Comparison of ENCODE assay signal across 8 cellular contexts in the genomic region with DNA sequence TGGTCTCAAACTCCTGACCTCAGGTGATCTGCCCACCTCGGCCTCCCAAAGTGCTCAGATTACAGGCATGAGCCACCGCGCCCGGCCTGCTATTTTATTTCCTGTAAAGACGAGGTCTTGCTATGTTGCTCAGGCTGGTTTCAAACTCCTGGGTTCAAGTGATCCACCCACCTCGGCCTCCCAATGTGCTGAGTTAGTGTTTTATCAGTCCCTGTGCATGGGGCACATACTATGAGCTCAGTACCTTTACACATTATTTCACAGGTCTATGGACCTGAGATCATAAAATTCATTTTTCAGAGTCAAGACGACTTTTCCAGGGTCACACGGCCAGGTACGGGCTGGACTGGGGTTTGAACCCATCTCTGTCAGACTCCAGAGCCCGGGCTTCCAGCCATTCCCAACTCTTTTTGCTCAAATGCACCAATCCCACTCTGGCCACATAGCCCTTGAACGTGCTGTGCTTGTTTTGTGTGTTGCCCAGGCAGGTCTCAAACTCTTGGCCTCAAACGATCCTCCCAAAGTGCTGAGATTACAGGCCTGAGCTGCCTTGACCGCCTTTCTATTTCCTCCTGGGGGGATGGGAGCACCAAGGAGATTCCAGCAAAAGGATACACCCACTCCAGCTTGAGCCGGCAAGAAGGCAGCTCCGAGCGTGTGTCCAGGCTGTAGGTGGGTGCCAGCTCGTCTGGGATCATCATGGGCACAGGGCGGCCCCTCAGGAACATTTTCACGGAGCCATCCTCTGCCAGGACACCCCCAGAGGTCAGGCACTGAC. TPM values are rescaled to one million over a fixed set of nuclear protein-coding genes. Genes with fewer than 3 reads are reported as not detected.
DNase-seq lines count a peak whose midpoint lies in the region; ATAC-seq and TF ChIP-seq lines count a peak whose summit lies in the region.

No MANE protein-coding gene starts in this region.

- no peak for DNase-seq in activated CD8-positive, alpha-beta memory T cell treated with anti-CD3 and anti-CD28 coated beads, Interleukin-2, amount 10 ng/mL, durations not matched to agents 7 days and 5 days
- no peak for DNase-seq in activated CD8-positive, alpha-beta memory T cell treated with anti-CD3 and anti-CD28 coated beads, Interleukin-2, amount 50 U/mL, for 4 hours
- DNase-seq in thyroid gland (peak; percentile 23 to 27), NCI-H187 (lab: John Stamatoyannopoulos, UW) (no peak), NCI-H1048 (lab: John Stamatoyannopoulos, UW) (no peak)

- peak overlapping the region; percentile 50; the same call in 1 of the 2 replicates for H3K9ac ChIP-seq in iPS-20b (ENCODE audit: low read depth, low read length)

- 65 to 74% methylated on average over 16 to 19 of the region's 19 CpGs for WGBS in thyroid gland, 2 donors

- intact Hi-C loops in thyroid gland (cut with DNase I), result no loop called here

- CTCF ChIA-PET in activated CD8-positive, alpha-beta memory T cell treated with anti-CD3 and anti-CD28 coated beads, Interleukin-2, amount 10 ng/mL, durations not matched to agents 7 days and 5 days (lab: Charles Lee), result interaction anchor here (0.6 to 2.2 kb wide), 15 partner anchors 12 to 199 kb away, joined by 3 to 10 read pairs (median 3); a partner anchor contains a TSS

- no peaks in the 10 kb centered on the region for H3K27me3 Mint-ChIP-seq in activated CD8-positive, alpha-beta memory T cell treated with anti-CD3 and anti-CD28 coated beads, Interleukin-2, amount 10 ng/mL, durations not matched to agents 7 days and 5 days
- no peaks in the 10 kb centered on the region for H3K27me3 Mint-ChIP-seq in activated T-helper 17 cell treated with anti-CD3 and anti-CD28 coated beads, Interleukin-2, amount 50 U/mL, for 72 hours

- H3K9me3 Mint-ChIP-seq in activated CD8-positive, alpha-beta memory T cell treated with anti-CD3 and anti-CD28 coated beads, Interleukin-2, amount 10 ng/mL, durations not matched to agents 7 days and 5 days (ENCODE audit: low read depth), result no peaks in the 10 kb centered on the region
- peaks cover 8% of the 10 kb centered on the region for H3K9me3 Mint-ChIP-seq in activated T-helper 17 cell treated with anti-CD3 and anti-CD28 coated beads, Interleukin-2, amount 50 U/mL, for 72 hours

- H3K36me3 ChIP-seq in iPS-20b (ENCODE audit: insufficient read depth, low read depth, low read length), result no peaks in the 10 kb centered on the region
- H3K36me3 ChIP-seq in thyroid gland, result no peaks in the 10 kb centered on the region

- no peak for ATAC-seq in activated CD8-positive, alpha-beta memory T cell treated with anti-CD3 and anti-CD28 coated beads, Interleukin-2, amount 10 ng/mL, durations not matched to agents 7 days and 5 days
- ATAC-seq in activated T-helper 17 cell treated with anti-CD3 and anti-CD28 coated beads, Interleukin-2, amount 50 U/mL, for 72 hours (replicated peaks), result no peak
- no peak for ATAC-seq in HG02610 (IDR thresholded peaks at IDR 0.05; ENCODE audit: unreplicated experiment)

- H3K27ac Mint-ChIP-seq in activated CD8-positive, alpha-beta memory T cell treated with anti-CD3 and anti-CD28 coated beads, Interleukin-2, amount 10 ng/mL, durations not matched to agents 7 days and 5 days, result no peak overlapping the region
- H3K27ac Mint-ChIP-seq in activated T-helper 17 cell treated with anti-CD3 and anti-CD28 coated beads, Interleukin-2, amount 50 U/mL, for 72 hours, result no peak overlapping the region

- peaks cover 6% of the 10 kb centered on the region; the same call in 1 of the 2 replicates for H3K27me3 ChIP-seq in iPS-20b (ENCODE audit: insufficient read depth, low read length)
- no peaks in the 10 kb centered on the region for H3K27me3 ChIP-seq in thyroid gland

- TF ChIP-seq POLR2A in thyroid gland (IDR thresholded peaks at IDR 0.05), result no peak

- peaks cover 36% of the 10 kb centered on the region for H3K4me1 Mint-ChIP-seq in activated CD8-positive, alpha-beta memory T cell treated with anti-CD3 and anti-CD28 coated beads, Interleukin-2, amount 10 ng/mL, durations not matched to agents 7 days and 5 days
- peaks cover 11% of the 10 kb centered on the region for H3K4me1 Mint-ChIP-seq in activated T-helper 17 cell treated with anti-CD3 and anti-CD28 coated beads, Interleukin-2, amount 50 U/mL, for 72 hours

- H3K4me3 ChIP-seq in iPS-20b (ENCODE audit: low read length), result peak overlapping the region; percentile 77
- H3K4me3 ChIP-seq in thyroid gland (replicated peaks in 1 of 3), result peak overlapping the region in 1 of 3 donors; percentile 68

- peak overlapping the region; percentile 98 for H3K4me3 Mint-ChIP-seq in activated CD8-positive, alpha-beta memory T cell treated with anti-CD3 and anti-CD28 coated beads, Interleukin-2, amount 10 ng/mL, durations not matched to agents 7 days and 5 days
- peak overlapping the region; percentile 86 for H3K4me3 Mint-ChIP-seq in activated T-helper 17 cell treated with anti-CD3 and anti-CD28 coated beads, Interleukin-2, amount 50 U/mL, for 72 hours

- TF ChIP-seq CTCF in thyroid gland (IDR thresholded peaks at IDR 0.05), result no peak

- H3K9me3 ChIP-seq in iPS-20b (ENCODE audit: insufficient read depth, low read depth, low read length), result no peaks in the 10 kb centered on the region
- no peaks in the 10 kb centered on the region for H3K9me3 ChIP-seq in thyroid gland

- H3K4me1 ChIP-seq in iPS-20b (ENCODE audit: insufficient read depth, low read length) (peaks cover 8% of the 10 kb centered on the region), thyroid gland (peaks cover 19 to 34% of the 10 kb centered on the region in 2 donors)

- H3K27ac ChIP-seq in iPS-20b (ENCODE audit: low read length) (no peak overlapping the region), thyroid gland (no peak overlapping the region)

- peaks cover 9% of the 10 kb centered on the region for H3K36me3 Mint-ChIP-seq in activated CD8-positive, alpha-beta memory T cell treated with anti-CD3 and anti-CD28 coated beads, Interleukin-2, amount 10 ng/mL, durations not matched to agents 7 days and 5 days
- H3K36me3 Mint-ChIP-seq in activated T-helper 17 cell treated with anti-CD3 and anti-CD28 coated beads, Interleukin-2, amount 50 U/mL, for 72 hours (ENCODE audit: low read depth), result peaks cover 73% of the 10 kb centered on the region

RNA-seq across cellular contexts. Expression of a gene that starts 1.1 kb away (rescaled TPM):
- 100 to 1,000 TPM; 122 to 128 TPM for total RNA-seq in activated CD8-positive, alpha-beta memory T cell treated with anti-CD3 and anti-CD28 coated beads, Interleukin-2, amount 10 ng/mL, durations not matched to agents 7 days and 5 days
- total RNA-seq in activated T-helper 17 cell treated with anti-CD3 and anti-CD28 coated beads, Interleukin-2, amount 50 U/mL, for 72 hours, result 100 to 1,000 TPM; 117 to 184 TPM
- 100 to 1,000 TPM in 1 of 4 donors, 10 to 100 TPM in 3; 33.1 to 148 (median 36.8) TPM for total RNA-seq in thyroid gland

RNA-seq across cellular contexts. Expression of a gene that starts 29.9 kb away (rescaled TPM):
- 10 to 100 TPM; 12.1 to 14.7 TPM for total RNA-seq in activated CD8-positive, alpha-beta memory T cell treated with anti-CD3 and anti-CD28 coated beads, Interleukin-2, amount 10 ng/mL, durations not matched to agents 7 days and 5 days
- 10 to 100 TPM in 1 of 2 donors, 1 to 10 TPM in 1; 7.5 to 32.3 TPM for total RNA-seq in activated T-helper 17 cell treated with anti-CD3 and anti-CD28 coated beads, Interleukin-2, amount 50 U/mL, for 72 hours
- 1 to 10 TPM in 3 of 4 donors, under 1 TPM in 1; 0.45 to 1.5 (median 1.2) TPM for total RNA-seq in thyroid gland

RNA-seq across cellular contexts. Expression of a gene that starts 36.1 kb away (rescaled TPM):
- total RNA-seq in activated CD8-positive, alpha-beta memory T cell treated with anti-CD3 and anti-CD28 coated beads, Interleukin-2, amount 10 ng/mL, durations not matched to agents 7 days and 5 days, result not detected
- under 1 TPM in 1 of 2 donors, not detected in 1; 0.13 TPM for total RNA-seq in activated T-helper 17 cell treated with anti-CD3 and anti-CD28 coated beads, Interleukin-2, amount 50 U/mL, for 72 hours
- total RNA-seq in thyroid gland, result 1 to 10 TPM; 3.6 to 9.4 (median 5.6) TPM

RNA-seq across cellular contexts. Expression of a gene that starts 53.5 kb away (rescaled TPM):
- 10 to 100 TPM; 13.4 to 16.7 TPM for total RNA-seq in activated CD8-positive, alpha-beta memory T cell treated with anti-CD3 and anti-CD28 coated beads, Interleukin-2, amount 10 ng/mL, durations not matched to agents 7 days and 5 days
- 10 to 100 TPM; 18.7 to 20.6 TPM for total RNA-seq in activated T-helper 17 cell treated with anti-CD3 and anti-CD28 coated beads, Interleukin-2, amount 50 U/mL, for 72 hours
- 10 to 100 TPM in 3 of 4 donors, 1 to 10 TPM in 1; 5.4 to 30.8 (median 17.0) TPM for total RNA-seq in thyroid gland

RNA-seq across cellular contexts. Expression of a gene that starts 53.7 kb away (rescaled TPM):
- 100 to 1,000 TPM; 602 to 634 TPM for total RNA-seq in activated CD8-positive, alpha-beta memory T cell treated with anti-CD3 and anti-CD28 coated beads, Interleukin-2, amount 10 ng/mL, durations not matched to agents 7 days and 5 days
- total RNA-seq in activated T-helper 17 cell treated with anti-CD3 and anti-CD28 coated beads, Interleukin-2, amount 50 U/mL, for 72 hours, result 100 to 1,000 TPM; 544 to 752 TPM
- total RNA-seq in thyroid gland, result 100 to 1,000 TPM; 133 to 279 (median 192) TPM

Comparison
In these comparisons a context has a peak if more than half of its experiments do, and no peak if none do; other contexts are left out.
1. DNase-seq: peak in thyroid gland (2 of 2); none in activated CD8-positive, alpha-beta memory T cell treated with anti-CD3 and anti-CD28 coated beads, Interleukin-2, amount 10 ng/mL, durations not matched to agents 7 days and 5 days (single experiment), activated CD8-positive, alpha-beta memory T cell treated with anti-CD3 and anti-CD28 coated beads, Interleukin-2, amount 50 U/mL, for 4 hours (single experiment), NCI-H187 (0 of 2) and NCI-H1048 (single experiment).
2. RNA of a gene that starts 36.1 kb away (total RNA-seq): 3.6 to 9.4 TPM in thyroid gland; 0.13 TPM in activated T-helper 17 cell treated with anti-CD3 and anti-CD28 coated beads, Interleukin-2, amount 50 U/mL, for 72 hours and not detected in activated CD8-positive, alpha-beta memory T cell treated with anti-CD3 and anti-CD28 coated beads, Interleukin-2, amount 10 ng/mL, durations not matched to agents 7 days and 5 days; every median in the first group is over 4 times any median in the second.